Comparison of ENCODE assay signal across 17 cellular contexts in genomic region chrX:20355187-20355586, GRCh38.
"Had no signal": no experiment of that assay in that cellular context is flagged by ENCODE, and none has a peak within 500 bp of the region (broad histone marks: within the 10 kb centered on the region; RNA-seq: fewer than 3 reads in every experiment).

No MANE protein-coding gene starts in this region.

- FAIRE-seq: frontal cortex, keratinocyte had no signal

- ATAC-seq: lower lobe of right lung; natural killer cell treated with Interleukin-12 subunit alpha and Interleukin-12 subunit beta and Interleukin-15 and Interleukin-18, amount 100 ng/mL, for 72 hours; stimulated activated naive B cell treated with anti-CD40 and anti-IgM and Interleukin-4, amounts not matched to agents 10 μg/mL and 1 μg/mL and 100 μg/mL, for 72 hours; upper lobe of right lung had no signal

- DNase-seq: cerebellar nuclear complex; dorsolateral prefrontal cortex; effector CD4-positive, alpha-beta T cell; left ventricle myocardium inferior; lower lobe of right lung; naive B cell; sigmoid colon; spleen; stimulated activated naive B cell treated with anti-CD40 and anti-IgM and Interleukin-4, amounts not matched to agents 10 μg/mL and 1 μg/mL and 100 μg/mL, for 72 hours; transverse colon; upper lobe of right lung; uterus had no signal

- H3K4me1 ChIP-seq: left ventricle myocardium inferior, lower lobe of right lung, parathyroid adenoma, sigmoid colon, spleen, transverse colon, upper lobe of right lung, uterus had no signal

- H3K9ac ChIP-seq: parathyroid adenoma had no signal

- H3K27ac ChIP-seq: dorsolateral prefrontal cortex, left ventricle myocardium inferior, lower lobe of right lung, parathyroid adenoma, sigmoid colon, spleen, thoracic aorta, transverse colon, upper lobe of right lung, uterus had no signal

- H3K36me3 ChIP-seq: left ventricle myocardium inferior, lower lobe of right lung, sigmoid colon, spleen, thoracic aorta, transverse colon, upper lobe of right lung, uterus had no signal

- H3K9me3 ChIP-seq: left ventricle myocardium inferior, lower lobe of right lung, sigmoid colon, spleen, thoracic aorta, transverse colon, upper lobe of right lung, uterus had no signal

- H3K4me3 ChIP-seq: dorsolateral prefrontal cortex, left ventricle myocardium inferior, lower lobe of right lung, sigmoid colon, spleen, thoracic aorta, transverse colon, upper lobe of right lung, uterus had no signal
